Comparison of ENCODE assay signal across 30 cellular contexts in genomic region chr19:47569331-47569730, GRCh38. TPM values are rescaled to one million over a fixed set of nuclear protein-coding genes. Genes with fewer than 3 reads are reported as not detected.
"Had no signal": no experiment of that assay in that cellular context is flagged by ENCODE, and none has a peak within 500 bp of the region (broad histone marks: within the 10 kb centered on the region; RNA-seq: fewer than 3 reads in every experiment).

No MANE protein-coding gene starts in this region.

- H3K36me3 ChIP-seq: ascending aorta, breast epithelium, cardiac muscle cell, colonic mucosa, esophagus muscularis mucosa, gastrocnemius medialis, heart left ventricle had no signal

- H3K27ac ChIP-seq: ascending aorta, breast epithelium, cardiac muscle cell, colonic mucosa, esophagus muscularis mucosa, foreskin keratinocyte, gastrocnemius medialis, heart left ventricle, VCaP had no signal

- H3K4me1 ChIP-seq: breast epithelium, colonic mucosa, foreskin keratinocyte, gastrocnemius medialis had no signal

- H3K27me3 ChIP-seq: ascending aorta, breast epithelium, cardiac muscle cell, colonic mucosa, esophagus muscularis mucosa had no signal

- H3K4me3 ChIP-seq: ascending aorta, breast epithelium, cardiac muscle cell, colonic mucosa, esophagus muscularis mucosa, gastrocnemius medialis, heart left ventricle had no signal

- ATAC-seq: activated naive CD4-positive, alpha-beta T cell treated with anti-CD3 and anti-CD28 coated beads, Interleukin-2, amount 50 U/mL, for 72 hours; activated T-cell treated with anti-CD3 and anti-CD28 coated beads, Interleukin-2, amount 50 U/mL, for 72 hours; foreskin keratinocyte; gastrocnemius medialis; heart left ventricle; WTC11 had no signal

- DNase-seq: activated CD4-positive, alpha-beta memory T cell treated with anti-CD3 and anti-CD28 coated beads, Interleukin-2, amount 10 ng/mL, durations not matched to agents 7 days and 5 days; activated CD4-positive, alpha-beta T cell treated with anti-CD3 and anti-CD28 coated beads for 1 hour; activated CD4-positive, alpha-beta T cell treated with anti-CD3 and anti-CD28 coated beads for 4 hours; activated CD4-positive, alpha-beta T cell treated with anti-CD3 and anti-CD28 coated beads, Interleukin-2, amount 10 ng/mL, durations not matched to agents 7 days and 5 days; activated CD4-positive, alpha-beta T cell treated with anti-CD3 and anti-CD28 coated beads, Interleukin-2, amount 50 U/mL, for 4 hours; activated CD8-positive, alpha-beta memory T cell treated with anti-CD3 and anti-CD28 coated beads, Interleukin-2, amount 50 U/mL, for 48 hours; activated gamma-delta T cell; activated naive CD4-positive, alpha-beta T cell; activated naive CD4-positive, alpha-beta T cell treated with anti-CD3 and anti-CD28 coated beads, Interleukin-2, amount 10 ng/mL, durations not matched to agents 7 days and 5 days; activated naive CD8-positive, alpha-beta T cell treated with anti-CD3 and anti-CD28 coated beads, Interleukin-2, amount 10 ng/mL, durations not matched to agents 7 days and 5 days; activated T-cell treated with anti-CD3 and anti-CD28 coated beads for 4 hours; activated T-cell treated with anti-CD3 and anti-CD28 coated beads, Interleukin-2, amount 50 U/mL, for 24 hours; activated T-cell treated with anti-CD3 and anti-CD28 coated beads, Interleukin-2, amount 50 U/mL, for 72 hours; central memory CD4-positive, alpha-beta T cell; cerebellar nuclear complex; colonic mucosa; effector memory CD4-positive, alpha-beta T cell; erythroblast; foreskin keratinocyte; gastrocnemius medialis; glutamatergic neuron; heart left ventricle; T-helper 2 cell had no signal

RNA-seq across cellular contexts. Expression of gene ZNF541, which starts 3.6 kb away (rescaled TPM):
- polyA plus RNA-seq: cardiac muscle cell, foreskin keratinocyte had no signal
